17 cellular contexts compared by ENCODE assay signal in the genomic region with DNA sequence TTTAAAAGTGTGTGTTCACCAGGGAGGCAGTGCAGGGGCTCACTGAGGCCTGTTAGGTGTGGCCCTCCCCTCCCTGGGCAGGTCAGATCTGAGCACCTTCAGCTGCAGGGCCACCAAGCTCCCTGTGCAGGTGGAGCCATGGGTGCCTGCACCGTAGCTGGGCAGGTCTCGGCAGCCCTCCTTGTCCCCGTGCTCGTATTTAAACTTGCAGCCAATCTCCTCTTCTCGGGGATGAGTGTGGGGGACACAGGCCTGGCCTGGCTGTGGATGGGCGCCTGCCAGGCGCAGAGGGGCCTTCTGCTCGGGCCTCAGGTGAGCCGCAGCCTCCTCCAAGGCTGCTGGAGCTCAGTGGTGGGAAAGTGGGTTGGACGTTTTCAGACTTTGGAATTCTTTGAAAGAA. TPM values are rescaled to one million over a fixed set of nuclear protein-coding genes. Genes with fewer than 3 reads are reported as not detected.
DNase-seq lines count a peak whose midpoint lies in the region; ATAC-seq and TF ChIP-seq lines count a peak whose summit lies in the region.
"Had no signal": no experiment of that assay in that cellular context is flagged by ENCODE, and none has a peak within 500 bp of the region (broad histone marks: within the 10 kb centered on the region; RNA-seq: fewer than 3 reads in every experiment).

No MANE protein-coding gene starts in this region.

- H3K4me1 ChIP-seq in Panc1 (ENCODE audit: control insufficient read depth, insufficient read depth, low read length) (no peaks in the 10 kb centered on the region), neuronal stem cell (ENCODE audit: control insufficient read depth in 2 of 2, insufficient read depth in 1 of 2, low read depth in 1 of 2, low read length in 2 of 2) (no peaks in the 10 kb centered on the region)
- H3K4me1 ChIP-seq: BLaER1 treated with 17β-estradiol and CSF1 and Interleukin-3, amounts not matched to agents 10 nM and 100 nM had no signal

- H3K18ac ChIP-seq in neuronal stem cell (ENCODE audit: low read length) = peak overlapping the region; percentile 8

- no peak overlapping the region for H2AFZ ChIP-seq in neuronal stem cell (ENCODE audit: low read length)

- TSS peak; percentile 24 for BruUV-seq in Panc1 (replicated peaks; lab: Mats Ljungman, UMichigan)

- no peak for DNase-seq in activated CD8-positive, alpha-beta memory T cell treated with anti-CD3 and anti-CD28 coated beads, Interleukin-2, amount 10 ng/mL, durations not matched to agents 7 days and 5 days
- DNase-seq in activated CD8-positive, alpha-beta memory T cell treated with anti-CD3 and anti-CD28 coated beads, Interleukin-2, amount 50 U/mL, for 4 hours = no peak
- DNase-seq in Panc1 (ENCODE audit: low read depth, low spot score) = no peak
- no peak for DNase-seq in neuronal stem cell (ENCODE audit: low spot score)
- DNase-seq in iPS-NIHi11 (ENCODE audit: low spot score) = no peak
- no peak for DNase-seq in foreskin fibroblast
- DNase-seq: 8988T; Calu3; CD8-positive, alpha-beta T cell; DMS79 treated with DMSO at 0.1 percent for 48 hours; GF-D8; GOT3; H7 had no signal

- H3K79me1 ChIP-seq in neuronal stem cell (ENCODE audit: low read depth, low read length) = peaks cover 6% of the 10 kb centered on the region

- H3K4me3 Mint-ChIP-seq in activated CD8-positive, alpha-beta memory T cell treated with anti-CD3 and anti-CD28 coated beads, Interleukin-2, amount 10 ng/mL, durations not matched to agents 7 days and 5 days = no peak overlapping the region
- H3K4me3 Mint-ChIP-seq: CD8-positive, alpha-beta T cell had no signal

- no peak overlapping the region for H2BK5ac ChIP-seq in neuronal stem cell (ENCODE audit: low read length)

- no peak overlapping the region for H3K4me2 ChIP-seq in neuronal stem cell (ENCODE audit: insufficient read depth, low read length, poor library complexity, severe bottlenecking)
- H3K4me2 ChIP-seq: BLaER1 treated with 17β-estradiol and CSF1 and Interleukin-3, amounts not matched to agents 10 nM and 100 nM had no signal

- H3K36me3 Mint-ChIP-seq in activated CD8-positive, alpha-beta memory T cell treated with anti-CD3 and anti-CD28 coated beads, Interleukin-2, amount 10 ng/mL, durations not matched to agents 7 days and 5 days = peaks cover 47% of the 10 kb centered on the region

- no peak overlapping the region for H3K27ac ChIP-seq in Panc1 (ENCODE audit: low read length)
- H3K27ac ChIP-seq in neuronal stem cell (replicated peaks; ENCODE audit: low read length) = no peak overlapping the region

- H3K36me3 ChIP-seq in Panc1 (ENCODE audit: control insufficient read depth, insufficient read depth, low read length) (peaks cover 8% of the 10 kb centered on the region; the same call in 1 of the 2 replicates), neuronal stem cell (replicated peaks in 1 of 2; ENCODE audit: control insufficient read depth in 2 of 2, insufficient read depth in 2 of 2, low read length in 2 of 2) (peaks cover 60 to 96% of the 10 kb centered on the region in 2 donors)

- no peaks in the 10 kb centered on the region for H3K27me3 ChIP-seq in Panc1 (ENCODE audit: control insufficient read depth, insufficient read depth, low read length)
- no peaks in the 10 kb centered on the region for H3K27me3 ChIP-seq in neuronal stem cell (ENCODE audit: control insufficient read depth in 3 of 3, insufficient read depth in 3 of 3, low read depth in 1 of 3, low read length in 3 of 3)
- H3K27me3 ChIP-seq: BLaER1 treated with 17β-estradiol and CSF1 and Interleukin-3, amounts not matched to agents 10 nM and 100 nM had no signal

- H3K4me3 ChIP-seq in Panc1 (ENCODE audit: low read depth in 2 of 2, low read length in 2 of 2) (no peak overlapping the region), neuronal stem cell (ENCODE audit: low read length in 2 of 2) (no peak overlapping the region), foreskin fibroblast (ENCODE audit: low read depth in 1 of 2, low read length in 2 of 2) (no peak overlapping the region)
- H3K4me3 ChIP-seq: BLaER1 treated with 17β-estradiol and CSF1 and Interleukin-3, amounts not matched to agents 10 nM and 100 nM had no signal

- H2AK5ac ChIP-seq in neuronal stem cell (ENCODE audit: low read depth, low read length) = no peak overlapping the region

- no peak for TF ChIP-seq CTCF in Panc1 (IDR thresholded peaks at IDR 0.05)
- TF ChIP-seq CTCF in foreskin fibroblast (IDR thresholded peaks at IDR 0.05; ENCODE audit: low read depth, low read length) = no peak

- CTCF ChIA-PET in activated CD8-positive, alpha-beta memory T cell treated with anti-CD3 and anti-CD28 coated beads, Interleukin-2, amount 10 ng/mL, durations not matched to agents 7 days and 5 days (lab: Charles Lee) = interaction anchor here (1.0 to 1.6 kb wide), 3 partner anchors 8 to 40 kb away, joined by 3 to 8 read pairs (median 6); no protein-coding TSS in a partner anchor
- CTCF ChIA-PET in Panc1 (lab: Charles Lee) = no interaction called here

- H4K91ac ChIP-seq in neuronal stem cell (ENCODE audit: low read depth, low read length, poor library complexity) = no peak overlapping the region

- no CpG with 5 or more reads among the region's 10 CpGs for WGBS in neuronal stem cell (ENCODE audit: extremely low coverage in 2 of 2, insufficient read length in 2 of 2, insufficient replicate concordance in 1 of 2), 2 donors

- H3K9me3 ChIP-seq in Panc1 (ENCODE audit: control insufficient read depth, insufficient read depth, low read depth, low read length) = no peaks in the 10 kb centered on the region
- H3K9me3 ChIP-seq in neuronal stem cell (replicated peaks in 1 of 2; ENCODE audit: control insufficient read depth in 2 of 2, insufficient read depth in 1 of 2, low read depth in 1 of 2, low read length in 2 of 2) = no peaks in the 10 kb centered on the region
- H3K9me3 ChIP-seq: BLaER1 treated with 17β-estradiol and CSF1 and Interleukin-3, amounts not matched to agents 10 nM and 100 nM had no signal

- no peak for ATAC-seq in activated CD8-positive, alpha-beta memory T cell treated with anti-CD3 and anti-CD28 coated beads, Interleukin-2, amount 10 ng/mL, durations not matched to agents 7 days and 5 days
- no peak for ATAC-seq in Panc1
- ATAC-seq: CD8-positive, alpha-beta T cell had no signal

- H3K14ac ChIP-seq in neuronal stem cell (ENCODE audit: low read length) = peak overlapping the region; percentile 8

- H3K4ac ChIP-seq in neuronal stem cell (ENCODE audit: low read length) = peak overlapping the region; percentile 66

- H3K27me3 Mint-ChIP-seq in activated CD8-positive, alpha-beta memory T cell treated with anti-CD3 and anti-CD28 coated beads, Interleukin-2, amount 10 ng/mL, durations not matched to agents 7 days and 5 days = no peaks in the 10 kb centered on the region

- H3K9me3 Mint-ChIP-seq in activated CD8-positive, alpha-beta memory T cell treated with anti-CD3 and anti-CD28 coated beads, Interleukin-2, amount 10 ng/mL, durations not matched to agents 7 days and 5 days (ENCODE audit: low read depth) = no peaks in the 10 kb centered on the region
- H3K9me3 Mint-ChIP-seq: CD8-positive, alpha-beta T cell had no signal

- peaks cover 28% of the 10 kb centered on the region for H3K4me1 Mint-ChIP-seq in activated CD8-positive, alpha-beta memory T cell treated with anti-CD3 and anti-CD28 coated beads, Interleukin-2, amount 10 ng/mL, durations not matched to agents 7 days and 5 days

- H2BK15ac ChIP-seq in neuronal stem cell (ENCODE audit: low read length) = no peak overlapping the region

- no peak overlapping the region for H2BK120ac ChIP-seq in neuronal stem cell (ENCODE audit: low read depth, low read length)

- POLR2A ChIA-PET in Panc1 (lab: Charles Lee) = no interaction called here

- intact Hi-C loops in Panc1 (cut with micrococcal nuclease; ENCODE audit: unreplicated experiment) = no loop called here

- peak overlapping the region; percentile 12 for H3K9ac ChIP-seq in neuronal stem cell (ENCODE audit: low read depth, low read length, poor library complexity)

- H2BK12ac ChIP-seq in neuronal stem cell (ENCODE audit: low read length) = no peak overlapping the region

- peak overlapping the region; percentile 55 for H3K23ac ChIP-seq in neuronal stem cell (ENCODE audit: low read depth, low read length, poor library complexity)

- in situ Hi-C loops in Panc1 (cut with HindIII; ENCODE audit: low pct_unique_long_range_greater_than_20kb, low sequenced_read_pairs) = no loop called here

- H3K27ac Mint-ChIP-seq in activated CD8-positive, alpha-beta memory T cell treated with anti-CD3 and anti-CD28 coated beads, Interleukin-2, amount 10 ng/mL, durations not matched to agents 7 days and 5 days = peak overlapping the region; percentile 79
- H3K27ac Mint-ChIP-seq: CD8-positive, alpha-beta T cell had no signal

- no peak overlapping the region for H4K8ac ChIP-seq in neuronal stem cell (ENCODE audit: low read depth, low read length)

RNA-seq across cellular contexts. Expression of a gene that starts 19.1 kb away (rescaled TPM):
- total RNA-seq in activated CD8-positive, alpha-beta memory T cell treated with anti-CD3 and anti-CD28 coated beads, Interleukin-2, amount 10 ng/mL, durations not matched to agents 7 days and 5 days = 10 to 100 TPM; 60.2 to 62.0 TPM
- 90.6 TPM for total RNA-seq in Panc1 (2021; ENCODE audit: unreplicated experiment)
- polyA plus RNA-seq in Panc1 (2012; ENCODE audit: insufficient read length) = 83.1 TPM
- 13.1 TPM for polyA plus RNA-seq in neuronal stem cell (2013, experiment 1 of 2)
- 12.9 TPM for polyA plus RNA-seq in neuronal stem cell (2013, experiment 2 of 2)

RNA-seq across cellular contexts. Expression of a gene that starts 20.4 kb away (rescaled TPM):
- total RNA-seq in activated CD8-positive, alpha-beta memory T cell treated with anti-CD3 and anti-CD28 coated beads, Interleukin-2, amount 10 ng/mL, durations not matched to agents 7 days and 5 days = 100 to 1,000 TPM; 146 to 267 TPM
- total RNA-seq in Panc1 (2021; ENCODE audit: unreplicated experiment) = 23.9 TPM
- 24.1 TPM for polyA plus RNA-seq in Panc1 (2012; ENCODE audit: insufficient read length)
- polyA plus RNA-seq in neuronal stem cell (2013, experiment 1 of 2) = 5.5 TPM
- 5.1 TPM for polyA plus RNA-seq in neuronal stem cell (2013, experiment 2 of 2)

RNA-seq across cellular contexts. Expression of a gene that starts 29.4 kb away (rescaled TPM):
- not detected for total RNA-seq in activated CD8-positive, alpha-beta memory T cell treated with anti-CD3 and anti-CD28 coated beads, Interleukin-2, amount 10 ng/mL, durations not matched to agents 7 days and 5 days
- total RNA-seq in Panc1 (2021; ENCODE audit: unreplicated experiment) = not detected
- polyA plus RNA-seq in Panc1 (2012; ENCODE audit: insufficient read length) = 0.29 TPM
- polyA plus RNA-seq in neuronal stem cell (2013, experiment 1 of 2) = not detected
- not detected for polyA plus RNA-seq in neuronal stem cell (2013, experiment 2 of 2)
- total RNA-seq: A673; CD8-positive, alpha-beta T cell; H7 had no signal
- polyA plus RNA-seq: AG04450 had no signal

RNA-seq across cellular contexts. Expression of a gene that starts 31.6 kb away (rescaled TPM):
- total RNA-seq in activated CD8-positive, alpha-beta memory T cell treated with anti-CD3 and anti-CD28 coated beads, Interleukin-2, amount 10 ng/mL, durations not matched to agents 7 days and 5 days = not detected
- not detected for total RNA-seq in Panc1 (2021; ENCODE audit: unreplicated experiment)
- polyA plus RNA-seq in Panc1 (2012; ENCODE audit: insufficient read length) = not detected
- not detected for polyA plus RNA-seq in neuronal stem cell (2013, experiment 1 of 2)
- not detected for polyA plus RNA-seq in neuronal stem cell (2013, experiment 2 of 2)
- total RNA-seq: A673; Calu3; CD8-positive, alpha-beta T cell; H7; HT-29 had no signal
- polyA plus RNA-seq: AG04450 had no signal

RNA-seq across cellular contexts. Expression of a gene that starts 34.6 kb away (rescaled TPM):
- 10 to 100 TPM; 20.8 to 32.1 TPM for total RNA-seq in activated CD8-positive, alpha-beta memory T cell treated with anti-CD3 and anti-CD28 coated beads, Interleukin-2, amount 10 ng/mL, durations not matched to agents 7 days and 5 days
- total RNA-seq in Panc1 (2021; ENCODE audit: unreplicated experiment) = 81.8 TPM
- polyA plus RNA-seq in Panc1 (2012; ENCODE audit: insufficient read length) = 144 TPM
- 8.9 TPM for polyA plus RNA-seq in neuronal stem cell (2013, experiment 1 of 2)
- polyA plus RNA-seq in neuronal stem cell (2013, experiment 2 of 2) = 9.1 TPM
